8 cellular contexts compared by ENCODE assay signal in genomic region chr1:91020486-91020885, GRCh38.
DNase-seq lines count a peak whose midpoint lies in the region; ATAC-seq and TF ChIP-seq lines count a peak whose summit lies in the region.

No MANE protein-coding gene starts in this region.

- H3K9ac ChIP-seq in SK-N-MC (ENCODE audit: insufficient read length) (peak overlapping the region; percentile 96), rectal smooth muscle tissue (ENCODE audit: low read length) (no peak overlapping the region)

- H3K36me3 ChIP-seq in SK-N-MC (ENCODE audit: insufficient read depth, low read length) = peaks cover 48% of the 10 kb centered on the region
- no peaks in the 10 kb centered on the region for H3K36me3 ChIP-seq in rectal smooth muscle tissue (ENCODE audit: control insufficient read depth, insufficient read depth, low read length)

- no peak for TF ChIP-seq CTCF in GM12865 (IDR thresholded peaks at IDR 0.05; ENCODE audit: insufficient read depth, low read depth, low read length, missing control alignments)

- H3K9me3 ChIP-seq in SK-N-MC (ENCODE audit: low read depth, low read length) = no peaks in the 10 kb centered on the region

- peak overlapping the region; percentile 92 for H3K4me3 ChIP-seq in GM12865 (ENCODE audit: low read depth, low read length)
- H3K4me3 ChIP-seq in SK-N-MC = peak overlapping the region; percentile 88
- H3K4me3 ChIP-seq in rectal smooth muscle tissue (ENCODE audit: low read length) = peak overlapping the region; percentile 91

- H3K27me3 ChIP-seq in rectal smooth muscle tissue (ENCODE audit: control insufficient read depth, insufficient read depth, low read length) = no peaks in the 10 kb centered on the region

- ATAC-seq in GM21390 (IDR thresholded peaks at IDR 0.05; ENCODE audit: unreplicated experiment) = no peak
- no peak for ATAC-seq in HG03097 (IDR thresholded peaks at IDR 0.05; ENCODE audit: low FRiP score, unreplicated experiment)

- H3K27ac ChIP-seq in SK-N-MC (peak overlapping the region; percentile 97), rectal smooth muscle tissue (ENCODE audit: low read depth, low read length) (peak overlapping the region; percentile 100)

- H3K4me1 ChIP-seq in rectal smooth muscle tissue (ENCODE audit: control insufficient read depth, insufficient read depth, low read length) = peaks cover 6% of the 10 kb centered on the region

- DNase-seq in GM12865 (ENCODE audit: low read depth) (no peak), SK-N-MC (ENCODE audit: low read depth, low spot score) (no peak), fibroblast of gingiva (ENCODE audit: low read depth) (peak; percentile 64), NCI-H345 treated with DMSO at 0.1 percent for 48 hours (lab: John Stamatoyannopoulos, UW; ENCODE audit: unreplicated experiment) (no peak), NCI-H2227 (lab: John Stamatoyannopoulos, UW; ENCODE audit: unreplicated experiment) (no peak)
